ENCODE assay signal across 19 cellular contexts in the genomic region with DNA sequence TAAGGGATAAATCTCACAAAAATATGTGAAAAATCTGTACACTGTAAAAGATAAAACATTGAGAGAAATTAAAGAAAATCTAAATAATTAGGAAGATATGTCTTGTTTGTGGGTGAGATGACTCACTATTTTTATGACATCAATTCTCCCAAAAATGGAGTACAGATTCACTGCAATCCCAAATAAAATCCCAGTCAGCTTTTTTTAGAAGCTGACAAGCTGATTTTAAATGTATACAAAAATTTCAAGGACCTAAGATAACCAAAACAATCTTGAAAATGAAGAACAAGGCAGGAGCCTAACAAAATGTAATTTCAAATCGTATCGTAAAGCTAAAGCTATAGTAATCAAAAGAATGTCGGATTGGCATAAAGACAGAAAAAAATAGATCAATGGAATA.
DNase-seq lines count a peak whose midpoint lies in the region; ATAC-seq, FAIRE-seq and TF ChIP-seq lines count a peak whose summit lies in the region.
"Had no signal": no experiment of that assay in that cellular context is flagged by ENCODE, and none has a peak within 500 bp of the region (broad histone marks: within the 10 kb centered on the region; RNA-seq: fewer than 3 reads in every experiment).

No MANE protein-coding gene starts in this region.

- no peak for ATAC-seq in A549
- no peak for ATAC-seq in IMR-90 (ENCODE audit: low read depth)
- no peak for ATAC-seq in GM18517 (IDR thresholded peaks at IDR 0.05; ENCODE audit: unreplicated experiment)
- ATAC-seq in GM19455 (IDR thresholded peaks at IDR 0.05; ENCODE audit: unreplicated experiment), result no peak
- ATAC-seq: CD8-positive, alpha-beta T cell had no signal

- H2BK15ac ChIP-seq in IMR-90 (ENCODE audit: low read depth, low read length), result no peak overlapping the region

- no peak overlapping the region for H4K8ac ChIP-seq in IMR-90 (ENCODE audit: low read depth in 2 of 2, low read length in 2 of 2)

- H4K5ac ChIP-seq in IMR-90 (ENCODE audit: low read depth, low read length), result no peak overlapping the region

- H3K9me1 ChIP-seq in IMR-90 (ENCODE audit: insufficient read depth, low read length), result no peaks in the 10 kb centered on the region

- H3K4ac ChIP-seq in IMR-90 (ENCODE audit: low read depth, low read length), result no peak overlapping the region

- DNase-seq in A549 (ENCODE audit: low read depth in 1 of 2, low spot score in 1 of 2) (no peak), IMR-90 (no peak), small intestine (no peak), SIG-M5 treated with dmso at 0.1 percent for 504 hours (lab: John Stamatoyannopoulos, UW; ENCODE audit: unreplicated experiment) (no peak)
- DNase-seq: 8988T; AML-193; Caco-2; Calu3; CD4-positive, alpha-beta T cell; CD8-positive, alpha-beta T cell; DMS79 treated with DMSO at 0.1 percent for 48 hours; GDM1 had no signal

- no peak overlapping the region for H2BK5ac ChIP-seq in IMR-90 (ENCODE audit: low read depth, low read length, poor library complexity, severe bottlenecking)

- H3K36me3 ChIP-seq in IMR-90 (ENCODE audit: control insufficient read depth, insufficient read depth, low read length) (no peaks in the 10 kb centered on the region), small intestine (ENCODE audit: control insufficient read depth in 2 of 2, insufficient read depth in 2 of 2, low read length in 2 of 2) (no peaks in the 10 kb centered on the region)
- H3K36me3 ChIP-seq: BLaER1 treated with 17β-estradiol and CSF1 and Interleukin-3, amounts not matched to agents 10 nM and 100 nM had no signal

- no TSS peak for BruUV-seq in IMR-90 (replicated peaks; lab: Mats Ljungman, UMichigan)

- no peak overlapping the region for H3K9ac ChIP-seq in IMR-90 (ENCODE audit: low read depth, low read length)
- H3K9ac ChIP-seq: BLaER1 treated with 17β-estradiol and CSF1 and Interleukin-3, amounts not matched to agents 10 nM and 100 nM had no signal

- no peak overlapping the region for H3K4me2 ChIP-seq in A549
- no peak overlapping the region for H3K4me2 ChIP-seq in IMR-90 (ENCODE audit: low read depth, low read length)
- H3K4me2 ChIP-seq: BLaER1 treated with 17β-estradiol and CSF1 and Interleukin-3, amounts not matched to agents 10 nM and 100 nM had no signal

- TF ChIP-seq POLR2A in A549 (IDR thresholded peaks at IDR 0.05; ENCODE audit: low read length) (no peak), IMR-90 (IDR thresholded peaks at IDR 0.05; ENCODE audit: low read depth, low read length) (no peak)

- H3K18ac ChIP-seq in IMR-90 (ENCODE audit: low read depth, low read length), result no peak overlapping the region

- H2BK120ac ChIP-seq in IMR-90 (ENCODE audit: low read depth, low read length), result no peak overlapping the region

- POLR2A ChIA-PET in A549 (lab: Yijun Ruan, JAX), result no interaction called here
- POLR2A ChIA-PET in IMR-90 (lab: Charles Lee; ENCODE audit: unreplicated experiment), result no interaction called here

- no peaks in the 10 kb centered on the region for H4K20me1 ChIP-seq in IMR-90 (ENCODE audit: insufficient read depth, low read length)
- H4K20me1 ChIP-seq: BLaER1 treated with 17β-estradiol and CSF1 and Interleukin-3, amounts not matched to agents 10 nM and 100 nM had no signal

- 21% methylated on average over 3 of the region's 3 CpGs for WGBS in A549 (ENCODE audit: missing lambda C conversion rate)
- WGBS in IMR-90 (ENCODE audit: extremely low coverage in 2 of 2, insufficient read length in 1 of 2), 2 experiments, result no CpG with 5 or more reads among the region's 3 CpGs
- WGBS in small intestine, 3 donors, result 72 to 89% (median 79%) methylated on average over 3 of the region's 3 CpGs

- H3K4me3 ChIP-seq in A549 (no peak overlapping the region), IMR-90 (ENCODE audit: insufficient read depth, low read depth, low read length) (no peak overlapping the region), small intestine (ENCODE audit: low read depth in 1 of 2, low read length in 2 of 2) (no peak overlapping the region)
- H3K4me3 ChIP-seq: BLaER1 treated with 17β-estradiol and CSF1 and Interleukin-3, amounts not matched to agents 10 nM and 100 nM had no signal

- H2AFZ ChIP-seq in IMR-90 (replicated peaks; ENCODE audit: low read length, poor library complexity), result no peak overlapping the region

- CTCF ChIA-PET in A549 (lab: Yijun Ruan, JAX), result no interaction called here
- CTCF ChIA-PET in IMR-90 (lab: Yijun Ruan, JAX), result no interaction called here

- dilution Hi-C loops in IMR-90 (cut with HindIII; ENCODE audit: low sequenced_read_pairs, unreplicated experiment), result no loop called here

- no peak overlapping the region for H2AK5ac ChIP-seq in IMR-90 (ENCODE audit: low read depth, low read length)

- FAIRE-seq in A549 (lab: Jason Lieb, UNC) (no peak), small intestine (lab: Jason Lieb, UNC) (peak; percentile 39)
- FAIRE-seq: A204.1, D721Med, GM12891 had no signal

- TF ChIP-seq RAD21 in A549 (conservative IDR thresholded peaks at IDR 0.05 in 1 of 2, IDR thresholded peaks at IDR 0.05 in 1 of 2), result no peak
- no peak for TF ChIP-seq RAD21 in IMR-90 (IDR thresholded peaks at IDR 0.05; ENCODE audit: low read length)

- no peak overlapping the region for H3K56ac ChIP-seq in IMR-90 (ENCODE audit: extremely low read depth, insufficient read depth, low read length)

- H3K14ac ChIP-seq in IMR-90 (replicated peaks; ENCODE audit: low read depth, low read length), result no peak overlapping the region

- H3K4me1 ChIP-seq in A549 (no peaks in the 10 kb centered on the region), IMR-90 (ENCODE audit: control insufficient read depth, insufficient read depth, low read length) (no peaks in the 10 kb centered on the region), small intestine (ENCODE audit: control insufficient read depth in 2 of 2, insufficient read depth in 1 of 2, low read depth in 1 of 2, low read length in 1 of 2) (no peaks in the 10 kb centered on the region)
- H3K4me1 ChIP-seq: Caco-2 had no signal

- TF ChIP-seq CTCF in A549 (IDR thresholded peaks at IDR 0.05), result no peak
- no peak for TF ChIP-seq CTCF in IMR-90 (conservative IDR thresholded peaks at IDR 0.05; ENCODE audit: low read depth, low read length)

- TF ChIP-seq EP300 in A549 (IDR thresholded peaks at IDR 0.05), result no peak

- H3K27me3 ChIP-seq in IMR-90 (ENCODE audit: control insufficient read depth, insufficient read depth, low read length), result no peaks in the 10 kb centered on the region
- H3K27me3 ChIP-seq in small intestine (ENCODE audit: control insufficient read depth in 2 of 2, insufficient read depth in 2 of 2, low read length in 2 of 2), result no peaks in the 10 kb centered on the region
- H3K27me3 ChIP-seq: BLaER1 treated with 17β-estradiol and CSF1 and Interleukin-3, amounts not matched to agents 10 nM and 100 nM had no signal

- no peaks in the 10 kb centered on the region for H3K79me1 ChIP-seq in IMR-90 (ENCODE audit: low read depth in 1 of 2, low read length in 2 of 2)

- H3K27ac ChIP-seq in A549 (no peak overlapping the region), IMR-90 (ENCODE audit: insufficient read depth, low read length) (no peak overlapping the region), small intestine (ENCODE audit: low read depth in 1 of 2, low read length in 1 of 2) (no peak overlapping the region)
- H3K27ac ChIP-seq: BLaER1 treated with 17β-estradiol and CSF1 and Interleukin-3, amounts not matched to agents 10 nM and 100 nM; C4-2B had no signal

- in situ Hi-C loops in IMR-90 (cut with MboI; ENCODE audit: low sequenced_read_pairs), result no loop called here

- H4K91ac ChIP-seq in IMR-90 (ENCODE audit: insufficient read depth, low read depth, low read length), result no peak overlapping the region

- H3K9me3 ChIP-seq in A549, result no peaks in the 10 kb centered on the region
- H3K9me3 ChIP-seq in IMR-90 (ENCODE audit: control insufficient read depth, insufficient read depth, low read length), result peaks cover 10% of the 10 kb centered on the region
- no peaks in the 10 kb centered on the region for H3K9me3 ChIP-seq in small intestine (ENCODE audit: control insufficient read depth, low read depth)
- H3K9me3 ChIP-seq: BLaER1 treated with 17β-estradiol and CSF1 and Interleukin-3, amounts not matched to agents 10 nM and 100 nM; Caco-2 had no signal

- intact Hi-C loops in IMR-90 (cut with micrococcal nuclease), result no loop called here

- no peak overlapping the region for H2BK20ac ChIP-seq in IMR-90 (ENCODE audit: low read depth, low read length)

- no peak overlapping the region for H3K23ac ChIP-seq in IMR-90 (ENCODE audit: low read depth, low read length)

- H2AK9ac ChIP-seq in IMR-90 (replicated peaks; ENCODE audit: low read depth, low read length, poor library complexity), result no peak overlapping the region

TF ChIP-seq in A549, 52 proteins besides CTCF, POLR2A, EP300 and RAD21:
- TF ChIP-seq MAFK (IDR thresholded peaks at IDR 0.05; ENCODE audit: partially characterized antibody), result peak; percentile 26
- TF ChIP-seq, protein P1, sequence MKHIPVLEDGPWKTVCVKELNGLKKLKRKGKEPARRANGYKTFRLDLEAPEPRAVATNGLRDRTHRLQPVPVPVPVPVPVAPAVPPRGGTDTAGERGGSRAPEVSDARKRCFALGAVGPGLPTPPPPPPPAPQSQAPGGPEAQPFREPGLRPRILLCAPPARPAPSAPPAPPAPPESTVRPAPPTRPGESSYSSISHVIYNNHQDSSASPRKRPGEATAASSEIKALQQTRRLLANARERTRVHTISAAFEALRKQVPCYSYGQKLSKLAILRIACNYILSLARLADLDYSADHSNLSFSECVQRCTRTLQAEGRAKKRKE (CRISPR knock-in tag; IDR thresholded peaks at IDR 0.05; ENCODE audit: low read depth), result no peak

TF ChIP-seq in IMR-90, 13 proteins besides CTCF, POLR2A, EP300 and RAD21:
- no peak for TF ChIP-seq CEBPB (IDR thresholded peaks at IDR 0.05; ENCODE audit: low read depth, low read length)
- TF ChIP-seq MAFK (IDR thresholded peaks at IDR 0.05; ENCODE audit: low read depth, low read length), result peak; percentile 37; the same call in 1 of the 2 replicates
TF ChIP-seq in IMR-90: peak in this region for 1.
